Comparison of ENCODE assay signal across 30 cellular contexts in the genomic region with DNA sequence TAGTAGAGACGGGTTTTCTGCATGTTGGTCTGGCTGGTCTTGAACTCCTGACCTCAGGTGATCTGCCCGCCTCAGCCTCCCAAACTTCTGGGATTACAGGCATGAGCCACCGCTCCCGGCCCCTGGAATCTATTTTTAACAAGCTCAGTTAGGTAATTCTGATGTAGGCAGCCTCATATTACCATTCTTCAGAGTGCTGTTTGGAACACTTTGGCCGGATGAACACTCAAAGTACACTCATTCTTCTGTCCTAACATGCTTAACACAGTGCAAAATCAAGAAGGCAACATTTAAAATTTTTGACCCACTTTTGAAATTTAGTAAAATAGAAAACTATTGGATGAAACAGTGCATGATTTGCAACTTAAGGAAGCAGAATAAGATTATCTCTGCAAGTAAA.
"Had no signal": no experiment of that assay in that cellular context is flagged by ENCODE, and none has a peak within 500 bp of the region (broad histone marks: within the 10 kb centered on the region; RNA-seq: fewer than 3 reads in every experiment).

No MANE protein-coding gene starts in this region.

- H3K4me3 ChIP-seq: cardiac muscle cell, colonic mucosa, esophagus muscularis mucosa, gastroesophageal sphincter, heart right ventricle, hepatocyte had no signal

- H3K4me1 ChIP-seq: colonic mucosa, esophagus muscularis mucosa, gastroesophageal sphincter, heart right ventricle had no signal

- H3K27me3 ChIP-seq: brain microvascular endothelial cell, cardiac muscle cell, colonic mucosa, esophagus muscularis mucosa, gastroesophageal sphincter, heart right ventricle, hepatocyte had no signal

- DNase-seq: activated B cell treated with CpG ODN at 0.5 μM for 24 hours; activated CD4-positive, alpha-beta T cell treated with anti-CD3 and anti-CD28 coated beads for 48 hours; activated CD4-positive, alpha-beta T cell treated with anti-CD3 and anti-CD28 coated beads, Interleukin-2, amount 50 U/mL, for 1 hour; activated CD4-positive, alpha-beta T cell treated with anti-CD3 and anti-CD28 coated beads, Interleukin-2, amount 50 U/mL, for 48 hours; activated CD8-positive, alpha-beta memory T cell treated with anti-CD3 and anti-CD28 coated beads for 24 hours; activated CD8-positive, alpha-beta T cell treated with anti-CD3 and anti-CD28 coated beads for 36 hours; activated effector memory CD4-positive, alpha-beta T cell treated with Interleukin-2 at 50 U/mL for 16 hours; activated gamma-delta T cell treated with Interleukin-2 at 50 U/mL for 16 hours; activated naive CD4-positive, alpha-beta T cell treated with anti-CD3 and anti-CD28 coated beads, Interleukin-2, amount 50 U/mL, for 16 hours; activated naive CD4-positive, alpha-beta T cell treated with Interleukin-2 at 50 U/mL for 16 hours; activated T-cell treated with anti-CD3 and anti-CD28 coated beads, Interleukin-2, amount 50 U/mL, for 4 hours; amniotic stem cell; anterior cingulate cortex; brain microvascular endothelial cell; central memory CD4-positive, alpha-beta T cell; cerebellar nuclear complex; colonic mucosa; effector CD8-positive, alpha-beta T cell; erythroblast; foreskin melanocyte; heart right ventricle; T-helper 17 cell; T1000; WERI-Rb-1 had no signal

- H3K27ac ChIP-seq: brain microvascular endothelial cell, cardiac muscle cell, colonic mucosa, esophagus muscularis mucosa, gastroesophageal sphincter, heart right ventricle, hepatocyte, WERI-Rb-1 had no signal

- H3K36me3 ChIP-seq: brain microvascular endothelial cell, cardiac muscle cell, colonic mucosa, esophagus muscularis mucosa, gastroesophageal sphincter, heart right ventricle, WERI-Rb-1 had no signal

- H3K9me3 ChIP-seq: colonic mucosa, esophagus muscularis mucosa had no signal

- ATAC-seq: activated CD4-positive, CD25-positive, alpha-beta regulatory T cell treated with anti-CD3 and anti-CD28 coated beads, Interleukin-2, amount 50 U/mL, for 24 hours; activated CD8-positive, alpha-beta T cell treated with anti-CD3 and anti-CD28 coated beads for 36 hours; activated T-cell treated with anti-CD3 and anti-CD28 coated beads, Interleukin-2, amount 50 U/mL, for 4 hours; activated T-helper 17 cell treated with anti-CD3 and anti-CD28 coated beads, Interleukin-2, amount 50 U/mL, for 72 hours; gastroesophageal sphincter; heart right ventricle; T-helper 17 cell had no signal
